ENCODE assay signal across 1 cellular context in genomic region chr15:90884719-90885431, GRCh38.
TF ChIP-seq lines count a peak whose summit lies in the region.

No MANE protein-coding gene starts in this region.

TF ChIP-seq in GM23338, 12 proteins besides CTCF, POLR2A, EP300 and RAD21 (continued from another document):
- TF ChIP-seq ZNF331 (CRISPR knock-in tag; IDR thresholded peaks at IDR 0.05; ENCODE audit: low read depth) (no peak), NANOG (IDR thresholded peaks at IDR 0.05; ENCODE audit: borderline replicate concordance) (no peak), CREB1 (CRISPR knock-in tag; IDR thresholded peaks at IDR 0.05; ENCODE audit: low read depth) (no peak), STAT1 (IDR thresholded peaks at IDR 0.05; ENCODE audit: unreplicated experiment) (no peak), POLR2AphosphoS5 (IDR thresholded peaks at IDR 0.05; ENCODE audit: low read depth) (no peak), ETS1 (IDR thresholded peaks at IDR 0.05) (no peak)
